ENCODE assay signal across 8 cellular contexts in the genomic region with DNA sequence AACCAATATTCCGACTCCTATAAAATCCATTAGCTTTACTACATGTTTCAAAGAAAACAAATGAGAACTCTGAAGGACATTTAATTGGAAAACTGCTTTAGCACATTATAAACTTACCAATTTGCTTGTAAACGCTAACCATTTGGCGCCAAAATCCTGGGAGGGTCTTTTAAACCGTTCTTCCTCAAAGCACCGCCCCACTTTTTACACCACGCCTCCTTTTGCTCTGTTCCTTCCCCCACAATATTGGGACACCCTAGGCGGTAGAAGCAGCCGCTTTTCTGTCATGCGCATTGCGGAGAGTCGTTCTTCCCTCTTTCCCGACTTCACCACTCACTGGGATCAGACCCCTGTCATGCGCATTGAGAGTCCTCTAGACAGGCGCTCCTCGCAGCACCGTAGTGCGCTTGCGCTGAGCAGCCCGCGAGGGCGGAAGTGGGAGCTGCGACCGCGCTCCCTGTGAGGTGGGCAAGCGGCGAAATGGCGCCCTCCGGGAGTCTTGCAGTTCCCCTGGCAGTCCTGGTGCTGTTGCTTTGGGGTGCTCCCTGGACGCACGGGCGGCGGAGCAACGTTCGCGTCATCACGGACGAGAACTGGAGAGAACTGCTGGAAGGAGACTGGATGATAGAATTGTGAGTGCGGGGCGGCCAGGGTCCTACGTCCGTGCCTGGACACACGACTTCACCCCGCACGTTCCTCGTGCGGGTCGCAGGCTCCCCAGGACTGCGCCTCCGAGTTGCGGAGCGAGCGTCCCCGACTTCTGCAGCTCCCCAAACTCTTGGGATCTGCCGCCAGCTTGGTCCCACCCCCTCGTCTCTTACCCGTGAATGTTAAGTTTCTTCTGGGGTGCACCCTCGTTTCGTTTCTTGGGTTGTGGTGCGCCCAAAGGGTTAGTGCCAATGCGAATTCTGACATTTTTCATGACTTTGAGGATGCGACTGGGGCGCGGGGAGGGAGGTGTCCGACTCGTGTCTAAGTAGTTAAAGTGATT.
DNase-seq lines count a peak whose midpoint lies in the region; ATAC-seq and TF ChIP-seq lines count a peak whose summit lies in the region.

A gene with protein sequence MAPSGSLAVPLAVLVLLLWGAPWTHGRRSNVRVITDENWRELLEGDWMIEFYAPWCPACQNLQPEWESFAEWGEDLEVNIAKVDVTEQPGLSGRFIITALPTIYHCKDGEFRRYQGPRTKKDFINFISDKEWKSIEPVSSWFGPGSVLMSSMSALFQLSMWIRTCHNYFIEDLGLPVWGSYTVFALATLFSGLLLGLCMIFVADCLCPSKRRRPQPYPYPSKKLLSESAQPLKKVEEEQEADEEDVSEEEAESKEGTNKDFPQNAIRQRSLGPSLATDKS (plus strand): TSS at position 435 of the 991 bp plus-strand sequence. CDS start 46 bp downstream, at position 481.

- H3K27ac ChIP-seq in coronary artery: peak within 1 kb of the TSS; percentile 73 to 93
- H3K27ac ChIP-seq in layer of hippocampus (ENCODE audit: low read depth, low read length): peak within 1 kb of the TSS; percentile 81

- peak; percentile 52 to 98 (median 95) for DNase-seq in C1 segment of cervical spinal cord (lab: John Stamatoyannopoulos, UW)
- DNase-seq in NCI-H526 (lab: John Stamatoyannopoulos, UW): peak; percentile 99
- peak; percentile 93 for DNase-seq in activated CD4-positive, alpha-beta T cell treated with anti-CD3 and anti-CD28 coated beads for 48 hours
- DNase-seq in coronary artery (ENCODE audit: low spot score): peak; percentile 97
- DNase-seq in stimulated activated CD4-positive, alpha-beta T cell treated with anti-CD3 and anti-CD28 coated beads, Interleukin-1b, Interleukin-23, amount 100 ng/mL, for 4 hours (ENCODE audit: low read depth in 2 of 2): peak; percentile 74 to 80

- peak within 1 kb of the TSS; percentile 95 for H3K4me3 ChIP-seq in coronary artery

- ATAC-seq in GM19328 (IDR thresholded peaks at IDR 0.05; ENCODE audit: unreplicated experiment): peak; percentile 87
- ATAC-seq in HG03469 (IDR thresholded peaks at IDR 0.05; ENCODE audit: unreplicated experiment): peak; percentile 79

- TF ChIP-seq CTCF in coronary artery (IDR thresholded peaks at IDR 0.05): no peak

- H3K27me3 ChIP-seq in layer of hippocampus (ENCODE audit: control insufficient read depth, insufficient read depth, low read length): no peaks in the 10 kb centered on the region

Comparison
In these comparisons a context has a peak if more than half of its experiments do, and no peak if none do; other contexts are left out.
1. Peak in every context shown above with its lines: DNase-seq, ATAC-seq, H3K4me3 ChIP-seq and H3K27ac ChIP-seq.